Comparison of ENCODE assay signal across 21 cellular contexts in genomic region chr5:67578011-67578410, GRCh38.
"Had no signal": no experiment of that assay in that cellular context is flagged by ENCODE, and none has a peak within 500 bp of the region (broad histone marks: within the 10 kb centered on the region; RNA-seq: fewer than 3 reads in every experiment).

No MANE protein-coding gene starts in this region.

- FAIRE-seq: bronchial epithelial cell, pancreas had no signal

- H3K27ac Mint-ChIP-seq: activated CD4-positive, alpha-beta T cell treated with anti-CD3 and anti-CD28 coated beads, Interleukin-2, amount 10 ng/mL, durations not matched to agents 7 days and 5 days; activated naive CD8-positive, alpha-beta T cell treated with anti-CD3 and anti-CD28 coated beads, Interleukin-2, amount 10 ng/mL, durations not matched to agents 7 days and 5 days; endodermal cell; stimulated activated naive B cell treated with anti-CD40 and anti-IgM and Interleukin-4, amounts not matched to agents 10 μg/mL and 1 μg/mL and 100 μg/mL, for 72 hours; T-helper 2 cell treated with Interferon-gamma antibody and Interleukin-4, amounts not matched to agents 5 μg/mL and 100 μg/mL, for 36 hours had no signal

- H3K9me3 Mint-ChIP-seq: endodermal cell had no signal

- H3K4me1 Mint-ChIP-seq: activated CD4-positive, alpha-beta T cell treated with anti-CD3 and anti-CD28 coated beads, Interleukin-2, amount 10 ng/mL, durations not matched to agents 7 days and 5 days; activated naive CD8-positive, alpha-beta T cell treated with anti-CD3 and anti-CD28 coated beads, Interleukin-2, amount 10 ng/mL, durations not matched to agents 7 days and 5 days; neural crest cell; stimulated activated naive B cell treated with anti-CD40 and anti-IgM and Interleukin-4, amounts not matched to agents 10 μg/mL and 1 μg/mL and 100 μg/mL, for 72 hours had no signal

- H3K4me3 ChIP-seq: dorsolateral prefrontal cortex, lower lobe of right lung, pancreas, thyroid gland had no signal

- ATAC-seq: left cardiac atrium; lower lobe of right lung; pancreas; stimulated activated naive B cell treated with anti-CD40 and anti-IgM and Interleukin-4, amounts not matched to agents 10 μg/mL and 1 μg/mL and 100 μg/mL, for 72 hours had no signal

- H3K27me3 ChIP-seq: dorsolateral prefrontal cortex, pancreas, thyroid gland had no signal

- DNase-seq: activated CD4-positive, alpha-beta T cell treated with anti-CD3 and anti-CD28 coated beads, Interleukin-2, amount 10 ng/mL, durations not matched to agents 7 days and 5 days; activated gamma-delta T cell treated with Interleukin-2 at 50 U/mL for 16 hours; activated naive CD8-positive, alpha-beta T cell treated with anti-CD3 and anti-CD28 coated beads, Interleukin-2, amount 10 ng/mL, durations not matched to agents 7 days and 5 days; aorta; dorsolateral prefrontal cortex; endodermal cell; erythroblast; foreskin melanocyte; head of caudate nucleus; left cardiac atrium; lower lobe of right lung; midbrain; pancreas; stimulated activated CD4-positive, alpha-beta T cell treated with anti-CD3 and anti-CD28 coated beads, Interleukin-15, amount 100 ng/mL, for 24 hours; stimulated activated CD4-positive, alpha-beta T cell treated with anti-CD3 and anti-CD28 coated beads, Interleukin-4, amount 100 ng/mL, for 1 hour; stimulated activated naive B cell treated with anti-CD40 and anti-IgM and Interleukin-4, amounts not matched to agents 10 μg/mL and 1 μg/mL and 100 μg/mL, for 72 hours; SW 1271; thyroid gland had no signal

- H3K27ac ChIP-seq: dorsolateral prefrontal cortex, lower lobe of right lung, pancreas, thyroid gland had no signal

- H3K9me3 ChIP-seq: lower lobe of right lung, pancreas, thyroid gland had no signal

- H3K4me3 Mint-ChIP-seq: activated CD4-positive, alpha-beta T cell treated with anti-CD3 and anti-CD28 coated beads, Interleukin-2, amount 10 ng/mL, durations not matched to agents 7 days and 5 days; activated naive CD8-positive, alpha-beta T cell treated with anti-CD3 and anti-CD28 coated beads, Interleukin-2, amount 10 ng/mL, durations not matched to agents 7 days and 5 days; endodermal cell; neural crest cell; stimulated activated naive B cell treated with anti-CD40 and anti-IgM and Interleukin-4, amounts not matched to agents 10 μg/mL and 1 μg/mL and 100 μg/mL, for 72 hours; T-helper 2 cell treated with Interferon-gamma antibody and Interleukin-4, amounts not matched to agents 5 μg/mL and 100 μg/mL, for 36 hours had no signal

- H3K4me1 ChIP-seq: thyroid gland had no signal

- H3K36me3 ChIP-seq: lower lobe of right lung, pancreas, thyroid gland had no signal
